8 cellular contexts compared by ENCODE assay signal in genomic region chr12:131710464-131711457, GRCh38. TPM values are rescaled to one million over a fixed set of nuclear protein-coding genes. Genes with fewer than 3 reads are reported as not detected.
DNase-seq lines count a peak whose midpoint lies in the region; ATAC-seq and TF ChIP-seq lines count a peak whose summit lies in the region.

Gene SFSWAP, plus strand, starts transcription at chr12:131711090. Its CDS starts 140 bp downstream, at chr12:131711230.

- ATAC-seq in HG03064 (IDR thresholded peaks at IDR 0.05; ENCODE audit: low read depth, unreplicated experiment), result peak; percentile 91
- ATAC-seq in activated CD4-positive, CD25-positive, alpha-beta regulatory T cell treated with anti-CD3 and anti-CD28 coated beads, Interleukin-2, amount 50 U/mL, for 24 hours, result peak; percentile 92 to 94
- ATAC-seq in central memory CD8-positive, alpha-beta T cell (replicated peaks; ENCODE audit: extremely low read depth, poor library complexity, severe bottlenecking), result peak; percentile 80

- H3K27ac Mint-ChIP-seq in central memory CD8-positive, alpha-beta T cell (ENCODE audit: low read depth), result peak within 1 kb of the TSS; percentile 99

- peak; percentile 80 for DNase-seq in ACHN
- DNase-seq in NCI-H2227 (lab: John Stamatoyannopoulos, UW; ENCODE audit: unreplicated experiment), result peak; percentile 90
- DNase-seq in central memory CD8-positive, alpha-beta T cell (ENCODE audit: low spot score in 2 of 2), result peak; percentile 62 to 68
- no peak for DNase-seq in kidney epithelial cell (ENCODE audit: low read depth)
- peak; percentile 84 for DNase-seq in stimulated activated CD4-positive, alpha-beta T cell treated with anti-CD3 and anti-CD28 coated beads, Interleukin-15, amount 100 ng/mL, for 24 hours

- no peaks in the 10 kb centered on the region for H3K9me3 Mint-ChIP-seq in central memory CD8-positive, alpha-beta T cell

- H3K36me3 Mint-ChIP-seq in central memory CD8-positive, alpha-beta T cell (ENCODE audit: insufficient read depth), result peaks cover 37% of the 10 kb centered on the region

- TF ChIP-seq POLR2A in GM18526 (IDR thresholded peaks at IDR 0.05; ENCODE audit: extremely low read depth, insufficient read length), result peak; percentile 77

- H3K4me1 Mint-ChIP-seq in central memory CD8-positive, alpha-beta T cell, result peaks cover 30% of the 10 kb centered on the region

- TF ChIP-seq CTCF in kidney epithelial cell (IDR thresholded peaks at IDR 0.05; ENCODE audit: insufficient read depth, low read length, poor library complexity, severe bottlenecking), result no peak

- H3K27me3 Mint-ChIP-seq in central memory CD8-positive, alpha-beta T cell, result no peaks in the 10 kb centered on the region

- in situ Hi-C loops in ACHN (cut with HindIII; ENCODE audit: low pct_ligation_motif_present, low pct_unique_long_range_greater_than_20kb, low sequenced_read_pairs), result no loop called here

- peaks cover 1% of the 10 kb centered on the region for H3K36me3 ChIP-seq in kidney epithelial cell (ENCODE audit: control insufficient read depth, insufficient read depth, low read length)

- H3K27me3 ChIP-seq in kidney epithelial cell (ENCODE audit: control insufficient read depth, insufficient read depth, low read length), result no peaks in the 10 kb centered on the region

- H3K4me3 Mint-ChIP-seq in central memory CD8-positive, alpha-beta T cell, result peak within 1 kb of the TSS; percentile 98

- peak within 1 kb of the TSS; percentile 69 for H3K4me3 ChIP-seq in kidney epithelial cell (ENCODE audit: low read depth, low read length)

RNA-seq across cellular contexts. Expression of gene SFSWAP, which starts in this region (rescaled TPM):
- total RNA-seq in kidney epithelial cell, result 27.7 and 31.4 TPM in 2 replicates
